In genomic region chr2:71358931-71359671, GRCh38 we compare ENCODE assay signal across 15 cellular contexts. TPM values are rescaled to one million over a fixed set of nuclear protein-coding genes. Genes with fewer than 3 reads are reported as not detected.
DNase-seq lines count a peak whose midpoint lies in the region; ATAC-seq lines count a peak whose summit lies in the region.
"Had no signal": no experiment of that assay in that cellular context is flagged by ENCODE, and none has a peak within 500 bp of the region (broad histone marks: within the 10 kb centered on the region; RNA-seq: fewer than 3 reads in every experiment).

No MANE protein-coding gene starts in this region.

- H3K27me3 Mint-ChIP-seq in activated T-cell treated with anti-CD3 and anti-CD28 coated beads, Interleukin-2, amount 50 U/mL, for 4 hours (ENCODE audit: low read depth), result no peaks in the 10 kb centered on the region

- H3K4me1 Mint-ChIP-seq in activated T-cell treated with anti-CD3 and anti-CD28 coated beads, Interleukin-2, amount 50 U/mL, for 4 hours (ENCODE audit: low read depth), result peaks cover 42% of the 10 kb centered on the region
- H3K4me1 Mint-ChIP-seq: CD14-positive monocyte had no signal

- DNase-seq in stimulated activated CD4-positive, alpha-beta T cell treated with anti-CD3 and anti-CD28 coated beads, Interleukin-12 subunit alpha, Interleukin-12 subunit beta, amount 100 ng/mL, for 4 hours, result peak; percentile 2
- no peak for DNase-seq in stimulated activated CD4-positive, alpha-beta T cell treated with anti-CD3 and anti-CD28 coated beads, Interleukin-4, amount 100 ng/mL, for 1 hour
- DNase-seq in activated T-cell treated with anti-CD3 and anti-CD28 coated beads, Interleukin-2, amount 50 U/mL, for 4 hours, result no peak
- DNase-seq in glomerular visceral epithelial cell (ENCODE audit: extremely low spot score), result peak; percentile 33
- peak; percentile 38 for DNase-seq in superior temporal gyrus (ENCODE audit: extremely low spot score)
- DNase-seq in NCI-H2196 (lab: John Stamatoyannopoulos, UW; ENCODE audit: unreplicated experiment), result no peak
- no peak for DNase-seq in NCI-H345 treated with DMSO at 0.1 percent for 48 hours (lab: John Stamatoyannopoulos, UW; ENCODE audit: unreplicated experiment)
- DNase-seq in NOMO-1 (lab: John Stamatoyannopoulos, UW; ENCODE audit: unreplicated experiment in 2 of 2), result no peak
- DNase-seq: cortex of kidney, heart right ventricle, KBM-7, mesenchymal stem cell, OCI-M1, T1000 had no signal

- peak; percentile 79 to 85 for ATAC-seq in activated T-cell treated with anti-CD3 and anti-CD28 coated beads, Interleukin-2, amount 50 U/mL, for 4 hours

- H3K36me3 Mint-ChIP-seq in activated T-cell treated with anti-CD3 and anti-CD28 coated beads, Interleukin-2, amount 50 U/mL, for 4 hours (ENCODE audit: insufficient read depth), result peaks cover 53% of the 10 kb centered on the region

- no peaks in the 10 kb centered on the region for H3K9me3 Mint-ChIP-seq in activated T-cell treated with anti-CD3 and anti-CD28 coated beads, Interleukin-2, amount 50 U/mL, for 4 hours

- no peak overlapping the region for H3K4me3 Mint-ChIP-seq in activated T-cell treated with anti-CD3 and anti-CD28 coated beads, Interleukin-2, amount 50 U/mL, for 4 hours
- H3K4me3 Mint-ChIP-seq: CD14-positive monocyte had no signal

RNA-seq across cellular contexts. Expression of gene ZNF638, which starts 27.5 kb away (rescaled TPM):
- total RNA-seq in activated T-cell treated with anti-CD3 and anti-CD28 coated beads, Interleukin-2, amount 50 U/mL, for 4 hours, result 10 to 100 TPM; 56.2 to 64.4 (median 59.3) TPM

Comparison
In these comparisons a context has a peak if more than half of its experiments do, and no peak if none do; other contexts are left out.
1. DNase-seq: peak in stimulated activated CD4-positive, alpha-beta T cell treated with anti-CD3 and anti-CD28 coated beads, Interleukin-12 subunit alpha, Interleukin-12 subunit beta, amount 100 ng/mL, for 4 hours (single experiment), glomerular visceral epithelial cell (single experiment) and superior temporal gyrus (single experiment); none in stimulated activated CD4-positive, alpha-beta T cell treated with anti-CD3 and anti-CD28 coated beads, Interleukin-4, amount 100 ng/mL, for 1 hour (single experiment), activated T-cell treated with anti-CD3 and anti-CD28 coated beads, Interleukin-2, amount 50 U/mL, for 4 hours (single experiment), NCI-H2196 (single experiment), NCI-H345 treated with DMSO at 0.1 percent for 48 hours (single experiment) and NOMO-1 (0 of 2).